ENCODE assay signal across 1 cellular context in genomic region chr1:246781212-246781611, GRCh38.
TF ChIP-seq lines count a peak whose summit lies in the region.

No MANE protein-coding gene starts in this region.

TF ChIP-seq in HepG2, 621 proteins besides CTCF, POLR2A, EP300 and RAD21:
- TF ChIP-seq GZF1 (CRISPR knock-in tag; IDR thresholded peaks at IDR 0.05) (no peak), ZNF607 (CRISPR knock-in tag; IDR thresholded peaks at IDR 0.05; ENCODE audit: borderline replicate concordance) (no peak), LRRFIP1 (CRISPR knock-in tag; conservative IDR thresholded peaks at IDR 0.05) (no peak)
- TF ChIP-seq, protein P1, sequence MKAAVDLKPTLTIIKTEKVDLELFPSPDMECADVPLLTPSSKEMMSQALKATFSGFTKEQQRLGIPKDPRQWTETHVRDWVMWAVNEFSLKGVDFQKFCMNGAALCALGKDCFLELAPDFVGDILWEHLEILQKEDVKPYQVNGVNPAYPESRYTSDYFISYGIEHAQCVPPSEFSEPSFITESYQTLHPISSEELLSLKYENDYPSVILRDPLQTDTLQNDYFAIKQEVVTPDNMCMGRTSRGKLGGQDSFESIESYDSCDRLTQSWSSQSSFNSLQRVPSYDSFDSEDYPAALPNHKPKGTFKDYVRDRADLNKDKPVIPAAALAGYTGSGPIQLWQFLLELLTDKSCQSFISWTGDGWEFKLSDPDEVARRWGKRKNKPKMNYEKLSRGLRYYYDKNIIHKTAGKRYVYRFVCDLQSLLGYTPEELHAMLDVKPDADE (CRISPR knock-in tag; IDR thresholded peaks at IDR 0.05), result no peak
- TF ChIP-seq, protein P2, sequence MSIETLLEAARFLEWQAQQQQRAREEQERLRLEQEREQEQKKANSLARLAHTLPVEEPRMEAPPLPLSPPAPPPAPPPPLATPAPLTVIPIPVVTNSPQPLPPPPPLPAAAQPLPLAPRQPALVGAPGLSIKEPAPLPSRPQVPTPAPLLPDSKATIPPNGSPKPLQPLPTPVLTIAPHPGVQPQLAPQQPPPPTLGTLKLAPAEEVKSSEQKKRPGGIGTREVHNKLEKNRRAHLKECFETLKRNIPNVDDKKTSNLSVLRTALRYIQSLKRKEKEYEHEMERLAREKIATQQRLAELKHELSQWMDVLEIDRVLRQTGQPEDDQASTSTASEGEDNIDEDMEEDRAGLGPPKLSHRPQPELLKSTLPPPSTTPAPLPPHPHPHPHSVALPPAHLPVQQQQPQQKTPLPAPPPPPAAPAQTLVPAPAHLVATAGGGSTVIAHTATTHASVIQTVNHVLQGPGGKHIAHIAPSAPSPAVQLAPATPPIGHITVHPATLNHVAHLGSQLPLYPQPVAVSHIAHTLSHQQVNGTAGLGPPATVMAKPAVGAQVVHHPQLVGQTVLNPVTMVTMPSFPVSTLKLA (IDR thresholded peaks at IDR 0.05), result no peak
TF ChIP-seq in HepG2: peak in this region for 0.
